In the genomic region with DNA sequence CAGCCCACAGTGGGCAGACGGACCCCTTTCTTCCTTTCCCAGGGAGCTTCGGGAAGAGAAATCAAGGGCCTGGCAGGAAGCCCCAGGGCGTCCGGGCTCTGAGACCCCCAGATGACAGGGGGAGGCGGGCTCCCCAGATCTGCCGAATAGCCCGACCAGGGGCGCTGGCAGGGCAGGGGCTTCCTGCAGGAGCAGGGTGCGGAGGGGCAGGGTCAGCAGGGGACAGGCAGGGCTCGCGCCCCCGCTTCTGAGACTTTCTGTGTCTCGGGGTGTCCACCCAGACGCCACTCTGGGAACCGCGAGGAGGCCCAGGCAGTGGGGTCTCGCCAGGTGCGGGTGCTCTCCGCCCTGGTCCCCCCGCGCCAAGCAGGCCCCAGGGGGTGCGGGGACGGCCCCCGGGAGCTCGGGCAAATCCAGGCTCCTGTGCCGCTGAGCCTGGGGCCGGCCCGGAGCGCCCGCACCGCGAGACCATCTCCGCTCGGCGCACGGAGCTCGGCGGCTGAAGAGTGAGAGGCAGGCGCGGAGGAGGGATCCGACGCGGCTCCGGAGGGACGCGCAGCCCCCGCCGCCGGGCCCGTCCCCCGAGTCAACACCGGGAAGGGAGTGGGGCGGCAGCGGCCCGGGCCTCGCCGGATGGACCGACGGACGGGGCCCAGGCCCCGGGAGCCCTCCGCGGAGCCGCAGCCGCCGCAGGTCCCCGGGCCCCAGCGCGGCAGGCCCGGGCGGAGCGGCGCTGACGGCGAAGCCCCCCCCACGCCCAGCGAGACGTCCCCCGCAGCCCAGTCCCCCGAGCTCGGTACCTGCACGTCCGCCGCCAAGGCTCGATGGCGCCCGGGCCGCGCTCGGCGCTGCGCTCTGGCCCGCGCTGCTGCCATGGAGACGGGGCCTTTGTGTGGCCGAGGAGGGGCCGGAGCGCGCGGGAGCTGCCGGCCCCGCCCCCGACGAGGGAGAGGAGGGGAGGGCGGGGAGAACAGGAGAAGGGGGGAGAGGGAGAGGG, we compare ENCODE assay signal across 1 cellular context.
A peak's percentile ranks its signal among the peaks of the same experiment; 100 is the strongest.
TF ChIP-seq lines count a peak whose summit lies in the region.

A gene with protein sequence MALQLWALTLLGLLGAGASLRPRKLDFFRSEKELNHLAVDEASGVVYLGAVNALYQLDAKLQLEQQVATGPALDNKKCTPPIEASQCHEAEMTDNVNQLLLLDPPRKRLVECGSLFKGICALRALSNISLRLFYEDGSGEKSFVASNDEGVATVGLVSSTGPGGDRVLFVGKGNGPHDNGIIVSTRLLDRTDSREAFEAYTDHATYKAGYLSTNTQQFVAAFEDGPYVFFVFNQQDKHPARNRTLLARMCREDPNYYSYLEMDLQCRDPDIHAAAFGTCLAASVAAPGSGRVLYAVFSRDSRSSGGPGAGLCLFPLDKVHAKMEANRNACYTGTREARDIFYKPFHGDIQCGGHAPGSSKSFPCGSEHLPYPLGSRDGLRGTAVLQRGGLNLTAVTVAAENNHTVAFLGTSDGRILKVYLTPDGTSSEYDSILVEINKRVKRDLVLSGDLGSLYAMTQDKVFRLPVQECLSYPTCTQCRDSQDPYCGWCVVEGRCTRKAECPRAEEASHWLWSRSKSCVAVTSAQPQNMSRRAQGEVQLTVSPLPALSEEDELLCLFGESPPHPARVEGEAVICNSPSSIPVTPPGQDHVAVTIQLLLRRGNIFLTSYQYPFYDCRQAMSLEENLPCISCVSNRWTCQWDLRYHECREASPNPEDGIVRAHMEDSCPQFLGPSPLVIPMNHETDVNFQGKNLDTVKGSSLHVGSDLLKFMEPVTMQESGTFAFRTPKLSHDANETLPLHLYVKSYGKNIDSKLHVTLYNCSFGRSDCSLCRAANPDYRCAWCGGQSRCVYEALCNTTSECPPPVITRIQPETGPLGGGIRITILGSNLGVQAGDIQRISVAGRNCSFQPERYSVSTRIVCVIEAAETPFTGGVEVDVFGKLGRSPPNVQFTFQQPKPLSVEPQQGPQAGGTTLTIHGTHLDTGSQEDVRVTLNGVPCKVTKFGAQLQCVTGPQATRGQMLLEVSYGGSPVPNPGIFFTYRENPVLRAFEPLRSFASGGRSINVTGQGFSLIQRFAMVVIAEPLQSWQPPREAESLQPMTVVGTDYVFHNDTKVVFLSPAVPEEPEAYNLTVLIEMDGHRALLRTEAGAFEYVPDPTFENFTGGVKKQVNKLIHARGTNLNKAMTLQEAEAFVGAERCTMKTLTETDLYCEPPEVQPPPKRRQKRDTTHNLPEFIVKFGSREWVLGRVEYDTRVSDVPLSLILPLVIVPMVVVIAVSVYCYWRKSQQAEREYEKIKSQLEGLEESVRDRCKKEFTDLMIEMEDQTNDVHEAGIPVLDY (N-terminal part only) (minus strand): TSS at position 894 of the 997 bp plus-strand sequence. CDS start 17,062 bp downstream, outside the sequence.

TF ChIP-seq in K562, 482 proteins besides CTCF, POLR2A, EP300 and RAD21 (continues in another document):
- TF ChIP-seq, protein P1, sequence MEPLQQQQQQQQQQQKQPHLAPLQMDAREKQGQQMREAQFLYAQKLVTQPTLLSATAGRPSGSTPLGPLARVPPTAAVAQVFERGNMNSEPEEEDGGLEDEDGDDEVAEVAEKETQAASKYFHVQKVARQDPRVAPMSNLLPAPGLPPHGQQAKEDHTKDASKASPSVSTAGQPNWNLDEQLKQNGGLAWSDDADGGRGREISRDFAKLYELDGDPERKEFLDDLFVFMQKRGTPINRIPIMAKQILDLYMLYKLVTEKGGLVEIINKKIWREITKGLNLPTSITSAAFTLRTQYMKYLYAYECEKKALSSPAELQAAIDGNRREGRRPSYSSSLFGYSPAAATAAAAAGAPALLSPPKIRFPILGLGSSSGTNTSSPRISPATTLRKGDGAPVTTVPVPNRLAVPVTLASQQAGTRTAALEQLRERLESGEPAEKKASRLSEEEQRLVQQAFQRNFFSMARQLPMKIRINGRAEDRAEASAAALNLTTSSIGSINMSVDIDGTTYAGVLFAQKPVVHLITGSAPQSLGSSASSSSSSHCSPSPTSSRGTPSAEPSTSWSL (CRISPR knock-in tag; IDR thresholded peaks at IDR 0.05; ENCODE audit: borderline replicate concordance), result no peak
- peak; percentile 65 for TF ChIP-seq PCBP1 (IDR thresholded peaks at IDR 0.05; ENCODE audit: low read depth, low read length, poor library complexity, severe bottlenecking)
- no peak for TF ChIP-seq ZZZ3 (IDR thresholded peaks at IDR 0.05)
- no peak for TF ChIP-seq DPF2 (IDR thresholded peaks at IDR 0.05)
- peak; percentile 37 for TF ChIP-seq HMGN3 (IDR thresholded peaks at IDR 0.05; ENCODE audit: borderline replicate concordance, extremely low read depth, insufficient read length, low read depth, low read length)
- no peak for TF ChIP-seq ZNF224 (CRISPR knock-in tag; IDR thresholded peaks at IDR 0.05)
- no peak for TF ChIP-seq TBP (optimal IDR thresholded peaks at IDR 0.05; ENCODE audit: low read depth, low read length)
- no peak for TF ChIP-seq KDM2B (CRISPR knock-in tag; IDR thresholded peaks at IDR 0.05)
- no peak for TF ChIP-seq ZNF609 (CRISPR knock-in tag; IDR thresholded peaks at IDR 0.05; ENCODE audit: borderline replicate concordance)
- TF ChIP-seq MAZ (CRISPR knock-in tag; conservative IDR thresholded peaks at IDR 0.05 in 1 of 2, IDR thresholded peaks at IDR 0.05 in 1 of 2), result peak in 1 of 2 experiments; percentile 52; a peak in 1 of 4 replicates
- TF ChIP-seq, protein P2, sequence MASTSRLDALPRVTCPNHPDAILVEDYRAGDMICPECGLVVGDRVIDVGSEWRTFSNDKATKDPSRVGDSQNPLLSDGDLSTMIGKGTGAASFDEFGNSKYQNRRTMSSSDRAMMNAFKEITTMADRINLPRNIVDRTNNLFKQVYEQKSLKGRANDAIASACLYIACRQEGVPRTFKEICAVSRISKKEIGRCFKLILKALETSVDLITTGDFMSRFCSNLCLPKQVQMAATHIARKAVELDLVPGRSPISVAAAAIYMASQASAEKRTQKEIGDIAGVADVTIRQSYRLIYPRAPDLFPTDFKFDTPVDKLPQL (IDR thresholded peaks at IDR 0.05; ENCODE audit: extremely low read depth, insufficient read length), result no peak
- peak; percentile 43; the same call in 1 of the 2 replicates for TF ChIP-seq RB1 (IDR thresholded peaks at IDR 0.05; ENCODE audit: low read depth)
- no peak for TF ChIP-seq ELF1 (tag; IDR thresholded peaks at IDR 0.05)
- TF ChIP-seq PHF8 (IDR thresholded peaks at IDR 0.05; ENCODE audit: borderline replicate concordance, low read length), result peak; percentile 42; the same call in 1 of the 2 replicates
- TF ChIP-seq ZNF124 (CRISPR knock-in tag; IDR thresholded peaks at IDR 0.05), result no peak
- TF ChIP-seq ARNT (IDR thresholded peaks at IDR 0.05), result no peak
- TF ChIP-seq EWSR1 (IDR thresholded peaks at IDR 0.05; ENCODE audit: borderline replicate concordance, low read depth, partially characterized antibody), result no peak
- peak; percentile 48 for TF ChIP-seq ZFX (CRISPR knock-in tag; IDR thresholded peaks at IDR 0.05)
- no peak for TF ChIP-seq MAFF (IDR thresholded peaks at IDR 0.05; ENCODE audit: low read length)
- no peak for TF ChIP-seq POU5F1 (IDR thresholded peaks at IDR 0.05; ENCODE audit: borderline replicate concordance, low read depth, low read length, partially characterized antibody)
- TF ChIP-seq ZNF277 (CRISPR knock-in tag; IDR thresholded peaks at IDR 0.05; ENCODE audit: borderline replicate concordance), result no peak
- TF ChIP-seq PTRF (tag; IDR thresholded peaks at IDR 0.05), result no peak
- peak in 2 of 3 experiments; percentile 53 to 71 for TF ChIP-seq YY1 (IDR thresholded peaks at IDR 0.05; ENCODE audit: borderline replicate concordance in 1 of 3, control insufficient read depth in 1 of 3, extremely low read depth in 1 of 3, insufficient read depth in 3 of 3, insufficient read length in 1 of 3, insufficient replicate concordance in 2 of 3, low read depth in 1 of 3, low read length in 2 of 3)
- TF ChIP-seq, protein P3, sequence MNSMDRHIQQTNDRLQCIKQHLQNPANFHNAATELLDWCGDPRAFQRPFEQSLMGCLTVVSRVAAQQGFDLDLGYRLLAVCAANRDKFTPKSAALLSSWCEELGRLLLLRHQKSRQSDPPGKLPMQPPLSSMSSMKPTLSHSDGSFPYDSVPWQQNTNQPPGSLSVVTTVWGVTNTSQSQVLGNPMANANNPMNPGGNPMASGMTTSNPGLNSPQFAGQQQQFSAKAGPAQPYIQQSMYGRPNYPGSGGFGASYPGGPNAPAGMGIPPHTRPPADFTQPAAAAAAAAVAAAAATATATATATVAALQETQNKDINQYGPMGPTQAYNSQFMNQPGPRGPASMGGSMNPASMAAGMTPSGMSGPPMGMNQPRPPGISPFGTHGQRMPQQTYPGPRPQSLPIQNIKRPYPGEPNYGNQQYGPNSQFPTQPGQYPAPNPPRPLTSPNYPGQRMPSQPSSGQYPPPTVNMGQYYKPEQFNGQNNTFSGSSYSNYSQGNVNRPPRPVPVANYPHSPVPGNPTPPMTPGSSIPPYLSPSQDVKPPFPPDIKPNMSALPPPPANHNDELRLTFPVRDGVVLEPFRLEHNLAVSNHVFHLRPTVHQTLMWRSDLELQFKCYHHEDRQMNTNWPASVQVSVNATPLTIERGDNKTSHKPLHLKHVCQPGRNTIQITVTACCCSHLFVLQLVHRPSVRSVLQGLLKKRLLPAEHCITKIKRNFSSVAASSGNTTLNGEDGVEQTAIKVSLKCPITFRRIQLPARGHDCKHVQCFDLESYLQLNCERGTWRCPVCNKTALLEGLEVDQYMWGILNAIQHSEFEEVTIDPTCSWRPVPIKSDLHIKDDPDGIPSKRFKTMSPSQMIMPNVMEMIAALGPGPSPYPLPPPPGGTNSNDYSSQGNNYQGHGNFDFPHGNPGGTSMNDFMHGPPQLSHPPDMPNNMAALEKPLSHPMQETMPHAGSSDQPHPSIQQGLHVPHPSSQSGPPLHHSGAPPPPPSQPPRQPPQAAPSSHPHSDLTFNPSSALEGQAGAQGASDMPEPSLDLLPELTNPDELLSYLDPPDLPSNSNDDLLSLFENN (IDR thresholded peaks at IDR 0.05; ENCODE audit: low read depth in 2 of 2, low read length in 2 of 2), result no peak
- TF ChIP-seq, protein P4, sequence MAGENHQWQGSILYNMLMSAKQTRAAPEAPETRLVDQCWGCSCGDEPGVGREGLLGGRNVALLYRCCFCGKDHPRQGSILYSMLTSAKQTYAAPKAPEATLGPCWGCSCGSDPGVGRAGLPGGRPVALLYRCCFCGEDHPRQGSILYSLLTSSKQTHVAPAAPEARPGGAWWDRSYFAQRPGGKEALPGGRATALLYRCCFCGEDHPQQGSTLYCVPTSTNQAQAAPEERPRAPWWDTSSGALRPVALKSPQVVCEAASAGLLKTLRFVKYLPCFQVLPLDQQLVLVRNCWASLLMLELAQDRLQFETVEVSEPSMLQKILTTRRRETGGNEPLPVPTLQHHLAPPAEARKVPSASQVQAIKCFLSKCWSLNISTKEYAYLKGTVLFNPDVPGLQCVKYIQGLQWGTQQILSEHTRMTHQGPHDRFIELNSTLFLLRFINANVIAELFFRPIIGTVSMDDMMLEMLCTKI (IDR thresholded peaks at IDR 0.05; ENCODE audit: partially characterized antibody), result no peak
- TF ChIP-seq CGGBP1 (CRISPR knock-in tag; IDR thresholded peaks at IDR 0.05), result no peak
- TF ChIP-seq, protein P5, sequence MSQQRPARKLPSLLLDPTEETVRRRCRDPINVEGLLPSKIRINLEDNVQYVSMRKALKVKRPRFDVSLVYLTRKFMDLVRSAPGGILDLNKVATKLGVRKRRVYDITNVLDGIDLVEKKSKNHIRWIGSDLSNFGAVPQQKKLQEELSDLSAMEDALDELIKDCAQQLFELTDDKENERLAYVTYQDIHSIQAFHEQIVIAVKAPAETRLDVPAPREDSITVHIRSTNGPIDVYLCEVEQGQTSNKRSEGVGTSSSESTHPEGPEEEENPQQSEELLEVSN (IDR thresholded peaks at IDR 0.05; ENCODE audit: borderline replicate concordance in 1 of 2, extremely low read depth in 1 of 2, insufficient read depth in 1 of 2, insufficient read length in 1 of 2, low read depth in 1 of 2, low read length in 1 of 2, poor library complexity in 1 of 2, severe bottlenecking in 1 of 2), result peak in 1 of 2 experiments; percentile 19
- TF ChIP-seq CHD4 (IDR thresholded peaks at IDR 0.05; ENCODE audit: insufficient read depth, insufficient replicate concordance, low read depth, low read length, poor library complexity, severe bottlenecking), result no peak
- TF ChIP-seq HNRNPL (IDR thresholded peaks at IDR 0.05; ENCODE audit: low read depth, low read length), result no peak
- TF ChIP-seq SOX6 (IDR thresholded peaks at IDR 0.05), result no peak
